22 cellular contexts compared by ENCODE assay signal in the genomic region with DNA sequence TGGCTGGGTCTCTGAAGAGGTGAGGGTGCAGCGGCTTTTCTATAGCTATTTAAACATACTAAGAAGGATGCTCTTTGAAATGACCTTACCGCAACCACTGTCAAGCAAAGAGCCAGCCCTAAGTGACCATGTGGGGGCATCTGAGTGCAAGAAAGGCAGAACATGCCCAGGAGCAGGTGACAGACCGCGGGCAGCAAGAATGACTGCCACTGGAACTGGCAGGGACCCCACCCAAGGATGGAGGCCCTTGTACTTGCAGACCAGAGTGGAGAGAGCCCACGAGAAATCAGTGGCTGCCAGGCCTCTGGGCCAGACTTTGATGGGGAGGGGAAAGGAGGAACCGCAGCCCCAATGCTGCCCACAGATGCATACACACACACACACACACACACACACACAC. TPM values are rescaled to one million over a fixed set of nuclear protein-coding genes. Genes with fewer than 3 reads are reported as not detected.
DNase-seq lines count a peak whose midpoint lies in the region; ATAC-seq lines count a peak whose summit lies in the region.
"Had no signal": no experiment of that assay in that cellular context is flagged by ENCODE, and none has a peak within 500 bp of the region (broad histone marks: within the 10 kb centered on the region; RNA-seq: fewer than 3 reads in every experiment).

No MANE protein-coding gene starts in this region.

- H3K9me3 ChIP-seq in BLaER1 treated with 17β-estradiol and CSF1 and Interleukin-3, amounts not matched to agents 10 nM and 100 nM (replicated peaks in 1 of 11) = no peaks in the 10 kb centered on the region
- no peaks in the 10 kb centered on the region for H3K9me3 ChIP-seq in CD4-positive, alpha-beta memory T cell (ENCODE audit: control insufficient read depth in 1 of 2, low read length in 2 of 2)
- no peaks in the 10 kb centered on the region for H3K9me3 ChIP-seq in naive thymus-derived CD4-positive, alpha-beta T cell (ENCODE audit: control insufficient read depth in 2 of 3, low read length in 3 of 3)
- H3K9me3 ChIP-seq: lower lobe of right lung, mucosa of descending colon, psoas muscle, tibial nerve had no signal

- H3K36me3 Mint-ChIP-seq in CD4-positive, alpha-beta memory T cell = peaks cover 12 to 54% of the 10 kb centered on the region in 2 donors
- peaks cover 58% of the 10 kb centered on the region for H3K36me3 Mint-ChIP-seq in activated naive CD8-positive, alpha-beta T cell treated with anti-CD3 and anti-CD28 coated beads, Interleukin-2, amount 50 U/mL, for 24 hours (ENCODE audit: low read depth)
- peaks cover 0 to 33% (median 0%) of the 10 kb centered on the region in 5 donors for H3K36me3 Mint-ChIP-seq in naive thymus-derived CD4-positive, alpha-beta T cell

- CTCF ChIA-PET in CD4-positive, alpha-beta memory T cell (lab: Charles Lee; ENCODE audit: partially characterized antibody) = interaction anchor here (0.9 to 3.6 kb wide), 17 partner anchors 7 to 68 kb away, joined by 3 to 23 read pairs (median 5); no protein-coding TSS in a partner anchor
- CTCF ChIA-PET in naive thymus-derived CD4-positive, alpha-beta T cell (lab: Charles Lee) = interaction anchor here (0.6 to 3.3 kb wide), 15 partner anchors 14 to 142 kb away, joined by 3 to 22 read pairs (median 5); no protein-coding TSS in a partner anchor

- H3K36me3 ChIP-seq in BLaER1 treated with 17β-estradiol and CSF1 and Interleukin-3, amounts not matched to agents 10 nM and 100 nM = peaks cover 9 to 52% (median 38%) of the 10 kb centered on the region in 11 experiments; a peak in 21 of 22 replicates
- peaks cover 34% of the 10 kb centered on the region for H3K36me3 ChIP-seq in CD4-positive, alpha-beta memory T cell (ENCODE audit: insufficient read depth, low read length)
- H3K36me3 ChIP-seq in naive thymus-derived CD4-positive, alpha-beta T cell (ENCODE audit: control insufficient read depth in 2 of 3, insufficient read depth in 3 of 3, low read length in 3 of 3) = peaks cover 0 to 56% (median 13%) of the 10 kb centered on the region in 3 experiments

- H4K20me1 ChIP-seq in BLaER1 treated with 17β-estradiol and CSF1 and Interleukin-3, amounts not matched to agents 10 nM and 100 nM = peaks cover 34 to 60% (median 55%) of the 10 kb centered on the region in 11 experiments

- intact Hi-C loops in CD4-positive, alpha-beta memory T cell (cut with micrococcal nuclease) = no loop called here
- intact Hi-C loops in naive thymus-derived CD4-positive, alpha-beta T cell (cut with micrococcal nuclease) = loop anchor here in 1 of 2 donors (2.0 kb wide), 1 partner anchor 36 kb away; no protein-coding TSS in a partner anchor

- peak overlapping the region in 1 of 11 experiments; percentile 4; a peak in 1 of 22 replicates for H3K9ac ChIP-seq in BLaER1 treated with 17β-estradiol and CSF1 and Interleukin-3, amounts not matched to agents 10 nM and 100 nM
- H3K9ac ChIP-seq: KMS-11 had no signal

- DNase-seq in CD4-positive, alpha-beta memory T cell = no peak
- DNase-seq in activated naive CD8-positive, alpha-beta T cell treated with anti-CD3 and anti-CD28 coated beads, Interleukin-2, amount 50 U/mL, for 24 hours = no peak
- DNase-seq in naive thymus-derived CD4-positive, alpha-beta T cell = no peak
- DNase-seq in LoVo (ENCODE audit: low spot score) = no peak
- DNase-seq: activated CD4-positive, alpha-beta T cell treated with anti-CD3 and anti-CD28 coated beads, Interleukin-2, amount 10 ng/mL, durations not matched to agents 7 days and 5 days; amniotic stem cell; Calu3; foreskin fibroblast; lower lobe of right lung; mucosa of descending colon; NCI-H187 treated with DMSO at 0.1 percent for 48 hours; psoas muscle; SIG-M5; stimulated activated naive B cell treated with anti-CD40 and anti-IgM and Interleukin-4, amounts not matched to agents 10 μg/mL and 1 μg/mL and 100 μg/mL, for 72 hours; WERI-Rb-1 had no signal

- H3K9me3 Mint-ChIP-seq in CD4-positive, alpha-beta memory T cell = no peaks in the 10 kb centered on the region
- H3K9me3 Mint-ChIP-seq in activated naive CD8-positive, alpha-beta T cell treated with anti-CD3 and anti-CD28 coated beads, Interleukin-2, amount 50 U/mL, for 24 hours = no peaks in the 10 kb centered on the region
- H3K9me3 Mint-ChIP-seq in naive thymus-derived CD4-positive, alpha-beta T cell = no peaks in the 10 kb centered on the region
- H3K9me3 Mint-ChIP-seq: activated CD4-positive, alpha-beta T cell treated with anti-CD3 and anti-CD28 coated beads, Interleukin-2, amount 10 ng/mL, durations not matched to agents 7 days and 5 days; stimulated activated naive B cell treated with anti-CD40 and anti-IgM and Interleukin-4, amounts not matched to agents 10 μg/mL and 1 μg/mL and 100 μg/mL, for 72 hours had no signal

- no peak overlapping the region for H3K4me3 ChIP-seq in BLaER1 treated with 17β-estradiol and CSF1 and Interleukin-3, amounts not matched to agents 10 nM and 100 nM
- no peak overlapping the region for H3K4me3 ChIP-seq in CD4-positive, alpha-beta memory T cell (ENCODE audit: low read length in 2 of 2)
- no peak overlapping the region for H3K4me3 ChIP-seq in naive thymus-derived CD4-positive, alpha-beta T cell (ENCODE audit: low read length)
- H3K4me3 ChIP-seq: lower lobe of right lung, mucosa of descending colon, psoas muscle, skin epidermis, tibial nerve had no signal

- peaks cover 90 to 100% (median 98%) of the 10 kb centered on the region in 10 experiments for H3K4me1 ChIP-seq in BLaER1 treated with 17β-estradiol and CSF1 and Interleukin-3, amounts not matched to agents 10 nM and 100 nM
- peaks cover 84% of the 10 kb centered on the region for H3K4me1 ChIP-seq in CD4-positive, alpha-beta memory T cell (ENCODE audit: insufficient read depth, low read length)
- peaks cover 13 to 52% of the 10 kb centered on the region in 2 donors for H3K4me1 ChIP-seq in naive thymus-derived CD4-positive, alpha-beta T cell (ENCODE audit: control insufficient read depth in 2 of 2, insufficient read depth in 2 of 2, low read length in 2 of 2)

- peak overlapping the region; percentile 50 to 98 (median 86); a peak in 21 of 22 replicates for H3K4me2 ChIP-seq in BLaER1 treated with 17β-estradiol and CSF1 and Interleukin-3, amounts not matched to agents 10 nM and 100 nM
- H3K4me2 ChIP-seq: KMS-11 had no signal

- H3K4me3 Mint-ChIP-seq in CD4-positive, alpha-beta memory T cell = peak overlapping the region in 1 of 8 donors; percentile 27
- no peak overlapping the region for H3K4me3 Mint-ChIP-seq in activated naive CD8-positive, alpha-beta T cell treated with anti-CD3 and anti-CD28 coated beads, Interleukin-2, amount 50 U/mL, for 24 hours
- H3K4me3 Mint-ChIP-seq in naive thymus-derived CD4-positive, alpha-beta T cell = peak overlapping the region in 3 of 10 donors; percentile 27 to 47 (median 40)
- H3K4me3 Mint-ChIP-seq: activated CD4-positive, alpha-beta T cell treated with anti-CD3 and anti-CD28 coated beads, Interleukin-2, amount 10 ng/mL, durations not matched to agents 7 days and 5 days; stimulated activated naive B cell treated with anti-CD40 and anti-IgM and Interleukin-4, amounts not matched to agents 10 μg/mL and 1 μg/mL and 100 μg/mL, for 72 hours had no signal

- POLR2A ChIA-PET in CD4-positive, alpha-beta memory T cell (lab: Charles Lee; ENCODE audit: partially characterized antibody) = interaction anchor here (0.9 to 3.0 kb wide), 6 partner anchors 14 to 87 kb away, joined by 3 to 15 read pairs (median 8); no protein-coding TSS in a partner anchor
- POLR2A ChIA-PET in naive thymus-derived CD4-positive, alpha-beta T cell (lab: Charles Lee) = interaction anchor here (0.6 to 3.3 kb wide), 10 partner anchors 14 to 67 kb away, joined by 3 to 24 read pairs (median 6); no protein-coding TSS in a partner anchor

- no peaks in the 10 kb centered on the region for H3K27me3 Mint-ChIP-seq in CD4-positive, alpha-beta memory T cell
- no peaks in the 10 kb centered on the region for H3K27me3 Mint-ChIP-seq in activated naive CD8-positive, alpha-beta T cell treated with anti-CD3 and anti-CD28 coated beads, Interleukin-2, amount 50 U/mL, for 24 hours
- no peaks in the 10 kb centered on the region for H3K27me3 Mint-ChIP-seq in naive thymus-derived CD4-positive, alpha-beta T cell
- H3K27me3 Mint-ChIP-seq: activated CD4-positive, alpha-beta T cell treated with anti-CD3 and anti-CD28 coated beads, Interleukin-2, amount 10 ng/mL, durations not matched to agents 7 days and 5 days; stimulated activated naive B cell treated with anti-CD40 and anti-IgM and Interleukin-4, amounts not matched to agents 10 μg/mL and 1 μg/mL and 100 μg/mL, for 72 hours had no signal

- no peak overlapping the region for H3K27ac ChIP-seq in BLaER1 treated with 17β-estradiol and CSF1 and Interleukin-3, amounts not matched to agents 10 nM and 100 nM
- H3K27ac ChIP-seq in CD4-positive, alpha-beta memory T cell (ENCODE audit: low read depth, low read length) = no peak overlapping the region
- no peak overlapping the region for H3K27ac ChIP-seq in naive thymus-derived CD4-positive, alpha-beta T cell (ENCODE audit: low read depth, low read length)
- H3K27ac ChIP-seq: epithelial cell of prostate, KMS-11, lower lobe of right lung, skin epidermis, tibial nerve, WERI-Rb-1 had no signal

- H3K27ac Mint-ChIP-seq in CD4-positive, alpha-beta memory T cell = peak overlapping the region in 5 of 7 donors; percentile 36 to 91 (median 57)
- peak overlapping the region; percentile 12 for H3K27ac Mint-ChIP-seq in activated naive CD8-positive, alpha-beta T cell treated with anti-CD3 and anti-CD28 coated beads, Interleukin-2, amount 50 U/mL, for 24 hours
- H3K27ac Mint-ChIP-seq in naive thymus-derived CD4-positive, alpha-beta T cell = peak overlapping the region in 7 of 9 donors; percentile 36 to 86 (median 72)
- H3K27ac Mint-ChIP-seq: activated CD4-positive, alpha-beta T cell treated with anti-CD3 and anti-CD28 coated beads, Interleukin-2, amount 10 ng/mL, durations not matched to agents 7 days and 5 days; stimulated activated naive B cell treated with anti-CD40 and anti-IgM and Interleukin-4, amounts not matched to agents 10 μg/mL and 1 μg/mL and 100 μg/mL, for 72 hours had no signal

- peaks cover 33 to 88% (median 66%) of the 10 kb centered on the region in 4 donors for H3K4me1 Mint-ChIP-seq in CD4-positive, alpha-beta memory T cell
- H3K4me1 Mint-ChIP-seq in activated naive CD8-positive, alpha-beta T cell treated with anti-CD3 and anti-CD28 coated beads, Interleukin-2, amount 50 U/mL, for 24 hours = peaks cover 86% of the 10 kb centered on the region
- peaks cover 47 to 95% (median 84%) of the 10 kb centered on the region in 7 donors for H3K4me1 Mint-ChIP-seq in naive thymus-derived CD4-positive, alpha-beta T cell

- H3K27me3 ChIP-seq in BLaER1 treated with 17β-estradiol and CSF1 and Interleukin-3, amounts not matched to agents 10 nM and 100 nM = peaks cover 0 to 3% (median 0%) of the 10 kb centered on the region in 11 experiments; a peak in 1 of 22 replicates
- H3K27me3 ChIP-seq in CD4-positive, alpha-beta memory T cell (ENCODE audit: insufficient read depth, low read length) = no peaks in the 10 kb centered on the region
- H3K27me3 ChIP-seq in naive thymus-derived CD4-positive, alpha-beta T cell (ENCODE audit: control insufficient read depth in 2 of 2, insufficient read depth in 2 of 2, low read length in 2 of 2) = no peaks in the 10 kb centered on the region
- H3K27me3 ChIP-seq: tibial nerve had no signal

- ATAC-seq in activated naive CD8-positive, alpha-beta T cell treated with anti-CD3 and anti-CD28 coated beads, Interleukin-2, amount 50 U/mL, for 24 hours = no peak
- ATAC-seq in naive thymus-derived CD4-positive, alpha-beta T cell = no peak
- ATAC-seq in HG03342 (IDR thresholded peaks at IDR 0.05; ENCODE audit: unreplicated experiment) (no peak), GM18519 (IDR thresholded peaks at IDR 0.05; ENCODE audit: low FRiP score, unreplicated experiment) (no peak)
- ATAC-seq: lower lobe of right lung, psoas muscle had no signal

RNA-seq across cellular contexts. Expression of a gene that starts 33.1 kb away (rescaled TPM):
- total RNA-seq in CD4-positive, alpha-beta memory T cell = 10 to 100 TPM; 62.2 to 71.6 TPM
- polyA plus RNA-seq in CD4-positive, alpha-beta memory T cell = 10 to 100 TPM in 1 of 2 donors, 1 to 10 TPM in 1; 7.5 to 14.6 TPM
- 100 to 1,000 TPM in 3 of 5 experiments, 10 to 100 TPM in 2; 78.9 to 117 (median 106) TPM for total RNA-seq in naive thymus-derived CD4-positive, alpha-beta T cell
- polyA plus RNA-seq in naive thymus-derived CD4-positive, alpha-beta T cell = 10 to 100 TPM; 19.4 to 29.0 TPM

Comparison
In these comparisons a context has a peak if more than half of its experiments do, and no peak if none do; other contexts are left out.
1. H3K27ac Mint-ChIP-seq: peak in every context shown above with its lines; median percentile 72 in naive thymus-derived CD4-positive, alpha-beta T cell; 57 in CD4-positive, alpha-beta memory T cell; 12 in activated naive CD8-positive, alpha-beta T cell treated with anti-CD3 and anti-CD28 coated beads, Interleukin-2, amount 50 U/mL, for 24 hours.